ENCODE assay signal across 9 cellular contexts in genomic region chr2:142025394-142025793, GRCh38.
"Had no signal": no experiment of that assay in that cellular context is flagged by ENCODE, and none has a peak within 500 bp of the region (broad histone marks: within the 10 kb centered on the region; RNA-seq: fewer than 3 reads in every experiment).

No MANE protein-coding gene starts in this region.

- H3K36me3 Mint-ChIP-seq: IgD-negative memory B cell had no signal

- H3K4me3 Mint-ChIP-seq: H9, IgD-negative memory B cell had no signal

- DNase-seq: GOT3, H9, HCEC 1CT, Karpas-422, KBM-7 had no signal

- H3K9ac ChIP-seq: KMS-11 had no signal

- H3K4me1 Mint-ChIP-seq: IgD-negative memory B cell had no signal

- H3K27ac ChIP-seq: HL-60, KMS-11 had no signal

- H3K27ac Mint-ChIP-seq: H9, IgD-negative memory B cell had no signal

- FAIRE-seq: H54 had no signal

- H3K27me3 Mint-ChIP-seq: IgD-negative memory B cell had no signal

- H3K9me3 Mint-ChIP-seq: H9, IgD-negative memory B cell had no signal

- H3K4me2 ChIP-seq: KMS-11 had no signal
